Comparison of ENCODE assay signal across 27 cellular contexts in genomic region chr3:52551118-52551517, GRCh38. TPM values are rescaled to one million over a fixed set of nuclear protein-coding genes. Genes with fewer than 3 reads are reported as not detected.
DNase-seq lines count a peak whose midpoint lies in the region; ATAC-seq, FAIRE-seq and TF ChIP-seq lines count a peak whose summit lies in the region.
"Had no signal": no experiment of that assay in that cellular context is flagged by ENCODE, and none has a peak within 500 bp of the region (broad histone marks: within the 10 kb centered on the region; RNA-seq: fewer than 3 reads in every experiment).

No MANE protein-coding gene starts in this region.

- H3K4me3 Mint-ChIP-seq in nephron progenitor cell: no peak overlapping the region
- H3K4me3 Mint-ChIP-seq: CD4-positive, alpha-beta memory T cell; GM23338 had no signal

- H3K27me3 Mint-ChIP-seq in nephron progenitor cell (ENCODE audit: low read depth, poor library complexity): no peaks in the 10 kb centered on the region
- H3K27me3 Mint-ChIP-seq: CD4-positive, alpha-beta memory T cell had no signal

- H3K9me3 Mint-ChIP-seq in nephron progenitor cell: no peaks in the 10 kb centered on the region
- H3K9me3 Mint-ChIP-seq: CD4-positive, alpha-beta memory T cell; GM23338 had no signal

- TF ChIP-seq CTCF in heart left ventricle (IDR thresholded peaks at IDR 0.05) (no peak), left lung (IDR thresholded peaks at IDR 0.05) (no peak), nephron progenitor cell (IDR thresholded peaks at IDR 0.05) (no peak)

- FAIRE-seq in GM12892 (lab: Jason Lieb, UNC): no peak
- FAIRE-seq: GM12891 had no signal

- peak overlapping the region in 5 of 12 donors; percentile 3 to 46 (median 15) for H3K27ac ChIP-seq in heart left ventricle
- H3K27ac ChIP-seq in left lung: no peak overlapping the region
- H3K27ac ChIP-seq in substantia nigra (ENCODE audit: low read depth, low read length, poor library complexity, severe bottlenecking): peak overlapping the region; percentile 10
- H3K27ac ChIP-seq: BLaER1 treated with 17β-estradiol and CSF1 and Interleukin-3, amounts not matched to agents 10 nM and 100 nM; Peyer's patch had no signal

- H3K4me3 ChIP-seq in heart left ventricle: no peak overlapping the region
- no peak overlapping the region for H3K4me3 ChIP-seq in left lung
- H3K4me3 ChIP-seq: BLaER1 treated with 17β-estradiol and CSF1 and Interleukin-3, amounts not matched to agents 10 nM and 100 nM; GM23338; HAP-1; Peyer's patch had no signal

- no peaks in the 10 kb centered on the region for H3K9me3 ChIP-seq in heart left ventricle
- H3K9me3 ChIP-seq in left lung: no peaks in the 10 kb centered on the region
- H3K9me3 ChIP-seq: BLaER1 treated with 17β-estradiol and CSF1 and Interleukin-3, amounts not matched to agents 10 nM and 100 nM; Caco-2; HAP-1; Peyer's patch had no signal

- TF ChIP-seq POLR2A in heart left ventricle (IDR thresholded peaks at IDR 0.05): no peak
- TF ChIP-seq POLR2A in GM12892 (IDR thresholded peaks at IDR 0.05; ENCODE audit: low read depth, low read length): no peak

- no peaks in the 10 kb centered on the region for H3K4me1 Mint-ChIP-seq in nephron progenitor cell
- H3K4me1 Mint-ChIP-seq: CD4-positive, alpha-beta memory T cell had no signal

- H3K27me3 ChIP-seq in heart left ventricle (no peaks in the 10 kb centered on the region), left lung (no peaks in the 10 kb centered on the region)
- H3K27me3 ChIP-seq: BLaER1 treated with 17β-estradiol and CSF1 and Interleukin-3, amounts not matched to agents 10 nM and 100 nM; Peyer's patch had no signal

- peak overlapping the region; percentile 22 for H3K27ac Mint-ChIP-seq in nephron progenitor cell
- H3K27ac Mint-ChIP-seq: GM23338 had no signal

- ATAC-seq in heart left ventricle: peak in 3 of 4 donors; percentile 25 to 47 (median 29)
- no peak for ATAC-seq in Right ventricle myocardium inferior
- ATAC-seq in left lung: peak; percentile 38
- no peak for ATAC-seq in GM19351 (IDR thresholded peaks at IDR 0.05; ENCODE audit: unreplicated experiment)
- ATAC-seq: GM23338 had no signal

- peaks cover 29% of the 10 kb centered on the region for H3K36me3 Mint-ChIP-seq in nephron progenitor cell (ENCODE audit: low read depth)

- intact Hi-C loops in heart left ventricle (cut with DNase I) (loop anchor here in 1 of 10 donors (10.0 kb wide), 1 partner anchor 94 kb away; no protein-coding TSS in a partner anchor), Right ventricle myocardium inferior (cut with DNase I) (no loop called here), left lung (cut with DNase I) (no loop called here)

- DNase-seq in heart left ventricle (no peak), Right ventricle myocardium inferior (ENCODE audit: missing footprints) (no peak), left lung (no peak), nephron progenitor cell (no peak), substantia nigra (lab: John Stamatoyannopoulos, UW) (no peak), GM12892 (ENCODE audit: insufficient read length) (no peak), NCI-H1105 treated with DMSO at 0.1 percent for 48 hours (lab: John Stamatoyannopoulos, UW) (no peak)
- DNase-seq: Caco-2; CD4-positive, alpha-beta memory T cell; KBM-7; MM.1S; NCI-H1048; NCI-H1436 treated with DMSO at 0.1 percent for 48 hours; NCI-H1930; NCI-H226; NCI-H510A treated with DMSO at 0.1 percent for 48 hours; NCI-H748 treated with DMSO at 0.1 percent for 48 hours; Peyer's patch had no signal

- peaks cover 0 to 35% (median 2%) of the 10 kb centered on the region in 12 donors for H3K4me1 ChIP-seq in heart left ventricle
- no peaks in the 10 kb centered on the region for H3K4me1 ChIP-seq in left lung
- H3K4me1 ChIP-seq: Caco-2, Peyer's patch had no signal

- H3K36me3 ChIP-seq in heart left ventricle (peaks cover 0 to 98% (median 95%) of the 10 kb centered on the region in 9 donors), left lung (peaks cover 0 to 95% of the 10 kb centered on the region in 2 donors)

RNA-seq across cellular contexts. Expression of gene UQCC5, which starts 14.7 kb away (rescaled TPM):
- total RNA-seq in heart left ventricle: 10 to 100 TPM in 8 of 9 donors, 1 to 10 TPM in 1; 2.0 to 73.0 (median 59.2) TPM
- 100 to 1,000 TPM in 1 of 2 donors, 10 to 100 TPM in 1; 45.2 to 113 TPM for polyA plus RNA-seq in heart left ventricle
- 71.1 TPM for total RNA-seq in Right ventricle myocardium inferior
- total RNA-seq in left lung: 10 to 100 TPM; 19.0 to 20.4 TPM
- polyA plus RNA-seq in GM12892 (2012; ENCODE audit: missing spikeins): 10.9 TPM

RNA-seq across cellular contexts. Expression of gene NT5DC2, which starts 17.5 kb away (rescaled TPM):
- total RNA-seq in heart left ventricle: 10 to 100 TPM; 22.8 to 99.6 (median 52.7) TPM
- polyA plus RNA-seq in heart left ventricle: 10 to 100 TPM; 61.1 to 92.7 TPM
- 105 TPM for total RNA-seq in Right ventricle myocardium inferior
- 10 to 100 TPM; 81.8 to 83.1 TPM for total RNA-seq in left lung
- polyA plus RNA-seq in GM12892 (2012; ENCODE audit: missing spikeins): 54.2 TPM

RNA-seq across cellular contexts. Expression of gene STAB1, which starts 56.0 kb away (rescaled TPM):
- 100 to 1,000 TPM in 2 of 9 donors, 10 to 100 TPM in 7; 34.1 to 351 (median 50.6) TPM for total RNA-seq in heart left ventricle
- polyA plus RNA-seq in heart left ventricle: 10 to 100 TPM; 41.0 to 79.1 TPM
- 88.1 TPM for total RNA-seq in Right ventricle myocardium inferior
- 100 to 1,000 TPM; 122 to 334 TPM for total RNA-seq in left lung
- polyA plus RNA-seq in GM12892 (2012; ENCODE audit: missing spikeins): not detected
- total RNA-seq: G401, HT1080, OCI-LY7, SK-MEL-5 had no signal
- polyA plus RNA-seq: CD4-positive, alpha-beta memory T cell had no signal

Comparison
In these comparisons a context has a peak if more than half of its experiments do, and no peak if none do; other contexts are left out.
1. ATAC-seq: peak in heart left ventricle (3 of 4) and left lung (single experiment); none in Right ventricle myocardium inferior (single experiment) and GM19351 (single experiment).